19 cellular contexts compared by ENCODE assay signal in the genomic region with DNA sequence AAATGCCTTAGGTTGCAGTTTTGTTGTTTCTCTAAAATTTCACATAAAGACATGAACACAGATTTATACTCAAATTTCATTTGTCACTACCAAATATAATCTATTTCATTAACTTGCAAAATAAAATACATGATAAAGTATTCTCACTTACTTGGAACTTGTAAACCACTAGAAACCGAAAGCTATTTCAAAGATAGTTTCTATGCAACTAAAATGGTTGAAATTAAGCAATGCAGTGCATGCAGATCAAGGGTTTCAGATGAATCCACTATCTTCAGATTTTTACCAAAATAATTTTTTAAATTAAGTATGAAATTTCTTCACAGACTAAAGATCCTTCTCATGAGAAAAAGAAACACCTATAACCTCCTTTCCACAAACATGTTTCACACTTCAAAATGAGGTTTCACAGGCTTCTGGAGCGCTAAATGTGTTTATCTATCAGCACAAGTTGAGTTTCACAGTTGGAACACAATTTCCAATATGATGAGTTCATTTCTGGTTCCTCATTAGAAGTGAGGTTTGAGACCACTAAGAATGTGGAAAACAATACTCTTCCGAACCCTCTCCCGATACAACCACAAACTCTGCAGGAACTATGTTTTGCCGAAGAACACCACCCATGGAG.
DNase-seq lines count a peak whose midpoint lies in the region; ATAC-seq, FAIRE-seq and TF ChIP-seq lines count a peak whose summit lies in the region.
"Had no signal": no experiment of that assay in that cellular context is flagged by ENCODE, and none has a peak within 500 bp of the region (broad histone marks: within the 10 kb centered on the region; RNA-seq: fewer than 3 reads in every experiment).

No MANE protein-coding gene starts in this region.

- DNase-seq in GM18507 (ENCODE audit: extremely low spot score, insufficient read length, low read depth) (no peak), astrocyte of the cerebellum (ENCODE audit: low read depth) (peak; percentile 2), immature natural killer cell (peak; percentile 38 to 54 (median 41)), NOMO-1 treated with DMSO at 0.1 percent for 48 hours (lab: John Stamatoyannopoulos, UW; ENCODE audit: unreplicated experiment) (no peak), occipital lobe (lab: John Stamatoyannopoulos, UW) (no peak), NCI-H1436 treated with DMSO at 0.1 percent for 48 hours (lab: John Stamatoyannopoulos, UW) (no peak), ecto neural progenitor cell (ENCODE audit: low spot score) (no peak)
- DNase-seq: Caco-2, GF-D8, GM23248, KBM-7, NCI-H1417, NCI-H187 treated with DMSO at 0.1 percent for 48 hours, NCI-H526 treated with DMSO at 0.1 percent for 48 hours had no signal

- in situ Hi-C loops in astrocyte of the cerebellum (cut with HindIII; ENCODE audit: low sequenced_read_pairs) = no loop called here

- H3K27ac Mint-ChIP-seq in immature natural killer cell = peak overlapping the region; percentile 49 to 89 (median 79)
- H3K27ac Mint-ChIP-seq: B cell had no signal

- peak; percentile 61 for ATAC-seq in HG03135 (IDR thresholded peaks at IDR 0.05; ENCODE audit: unreplicated experiment)
- ATAC-seq: Right ventricle myocardium inferior had no signal

- no peak overlapping the region for H3K4me3 ChIP-seq in astrocyte of the cerebellum (ENCODE audit: low read depth, low read length)
- H3K4me3 ChIP-seq: GM23248, HAP-1 had no signal

- H3K36me3 Mint-ChIP-seq in immature natural killer cell = peaks cover 0 to 4% (median 0%) of the 10 kb centered on the region in 3 donors

- no peak for TF ChIP-seq CTCF in astrocyte of the cerebellum (IDR thresholded peaks at IDR 0.05; ENCODE audit: low read depth, low read length, missing control alignments)

- no peaks in the 10 kb centered on the region for H3K27me3 Mint-ChIP-seq in immature natural killer cell (ENCODE audit: low read depth in 3 of 3)
- H3K27me3 Mint-ChIP-seq: B cell had no signal

- peak overlapping the region; percentile 52 to 85 (median 71) for H3K4me3 Mint-ChIP-seq in immature natural killer cell
- H3K4me3 Mint-ChIP-seq: B cell had no signal

- H3K4me1 Mint-ChIP-seq in immature natural killer cell = peaks cover 52 to 56% of the 10 kb centered on the region in 2 donors

- no peaks in the 10 kb centered on the region for H3K9me3 Mint-ChIP-seq in immature natural killer cell

- FAIRE-seq in GM18507 (lab: Jason Lieb, UNC) = peak; percentile 39
- FAIRE-seq: RCC 7860 had no signal

Comparison
In these comparisons a context has a peak if more than half of its experiments do, and no peak if none do; other contexts are left out.
1. DNase-seq: peak in astrocyte of the cerebellum (single experiment) and immature natural killer cell (3 of 3); none in GM18507 (single experiment), NOMO-1 treated with DMSO at 0.1 percent for 48 hours (single experiment), occipital lobe (single experiment), NCI-H1436 treated with DMSO at 0.1 percent for 48 hours (single experiment) and ecto neural progenitor cell (single experiment).